Comparison of ENCODE assay signal across 21 cellular contexts in the genomic region with DNA sequence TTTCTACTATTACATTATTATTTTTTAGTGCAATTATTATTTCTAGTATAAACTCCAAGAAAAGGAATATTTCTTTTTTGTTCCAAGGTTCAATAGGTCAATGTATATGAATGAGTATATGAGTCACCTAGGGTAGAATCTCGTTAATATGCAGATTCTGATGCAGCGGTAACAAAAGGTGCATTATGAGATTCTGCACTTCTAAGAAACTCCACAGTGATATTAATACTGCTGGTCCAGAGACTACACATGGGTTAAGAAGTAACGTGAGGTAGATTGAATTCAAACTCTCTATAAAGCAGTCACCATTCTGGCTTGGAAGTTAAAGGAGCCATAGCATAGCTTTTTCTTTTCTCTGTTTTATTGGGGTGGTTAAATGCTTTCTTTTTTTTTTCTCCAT.
A peak's percentile ranks its signal among the peaks of the same experiment; 100 is the strongest.
DNase-seq lines count a peak whose midpoint lies in the region; ATAC-seq and TF ChIP-seq lines count a peak whose summit lies in the region.
"Had no signal": no experiment of that assay in that cellular context is flagged by ENCODE, and none has a peak within 500 bp of the region (broad histone marks: within the 10 kb centered on the region; RNA-seq: fewer than 3 reads in every experiment).

No MANE protein-coding gene starts in this region.

- H3K79me2 ChIP-seq in parathyroid adenoma = peaks cover 44% of the 10 kb centered on the region

- peak; percentile 46 to 72 for ATAC-seq in activated CD4-positive, CD25-positive, alpha-beta regulatory T cell treated with anti-CD3 and anti-CD28 coated beads, Interleukin-2, amount 50 U/mL, for 24 hours
- no peak for ATAC-seq in foreskin keratinocyte
- ATAC-seq: A549; CD8-positive, alpha-beta T cell had no signal

- no peaks in the 10 kb centered on the region for H3K9me3 ChIP-seq in parathyroid adenoma (ENCODE audit: control insufficient read depth, low read length)
- H3K9me3 ChIP-seq: A549 had no signal

- no peak overlapping the region for H3K4me2 ChIP-seq in parathyroid adenoma (ENCODE audit: low read length)
- H3K4me2 ChIP-seq: A549; BLaER1 treated with 17β-estradiol and CSF1 and Interleukin-3, amounts not matched to agents 10 nM and 100 nM had no signal

- H3K36me3 ChIP-seq in parathyroid adenoma (ENCODE audit: control insufficient read depth, insufficient read depth, low read length) = no peaks in the 10 kb centered on the region
- H3K36me3 ChIP-seq: BLaER1 treated with 17β-estradiol and CSF1 and Interleukin-3, amounts not matched to agents 10 nM and 100 nM had no signal

- H3K4me1 ChIP-seq in parathyroid adenoma (peaks cover 48% of the 10 kb centered on the region), foreskin keratinocyte (no peaks in the 10 kb centered on the region)
- H3K4me1 ChIP-seq: A549 had no signal

- H2AFZ ChIP-seq in parathyroid adenoma = peak overlapping the region; percentile 34

- DNase-seq in activated CD4-positive, CD25-positive, alpha-beta regulatory T cell treated with anti-CD3 and anti-CD28 coated beads, Interleukin-2, amount 50 U/mL, for 72 hours = no peak
- DNase-seq in SW480 (ENCODE audit: low spot score) (peak; percentile 43), foreskin keratinocyte (no peak), pons (ENCODE audit: low spot score) (no peak)
- DNase-seq: AML-193; CD4-positive, alpha-beta T cell; CD8-positive, alpha-beta T cell; COR-L47; DMS 273 treated with DMSO at 0.1 percent for 48 hours; DMS153; DMS53; DMS79; DND-41; EL; GDM1 had no signal

- H3K27ac ChIP-seq in parathyroid adenoma (peak overlapping the region; percentile 58), foreskin keratinocyte (no peak overlapping the region)
- H3K27ac ChIP-seq: 22Rv1; A549; BLaER1 treated with 17β-estradiol and CSF1 and Interleukin-3, amounts not matched to agents 10 nM and 100 nM; C4-2B had no signal

- H3K4me3 ChIP-seq in parathyroid adenoma (ENCODE audit: low read depth, low read length) = no peak overlapping the region
- H3K4me3 ChIP-seq: A549; BLaER1 treated with 17β-estradiol and CSF1 and Interleukin-3, amounts not matched to agents 10 nM and 100 nM had no signal

- H3K27me3 ChIP-seq in parathyroid adenoma (ENCODE audit: control insufficient read depth, insufficient read depth, low read length) (no peaks in the 10 kb centered on the region), foreskin keratinocyte (no peaks in the 10 kb centered on the region)
- H3K27me3 ChIP-seq: BLaER1 treated with 17β-estradiol and CSF1 and Interleukin-3, amounts not matched to agents 10 nM and 100 nM had no signal

- H3K9ac ChIP-seq in parathyroid adenoma = no peak overlapping the region
- H3K9ac ChIP-seq: BLaER1 treated with 17β-estradiol and CSF1 and Interleukin-3, amounts not matched to agents 10 nM and 100 nM had no signal

- TF ChIP-seq CTCF in parathyroid adenoma (IDR thresholded peaks at IDR 0.05) (no peak), foreskin keratinocyte (conservative IDR thresholded peaks at IDR 0.05) (no peak)
